In the genomic region with DNA sequence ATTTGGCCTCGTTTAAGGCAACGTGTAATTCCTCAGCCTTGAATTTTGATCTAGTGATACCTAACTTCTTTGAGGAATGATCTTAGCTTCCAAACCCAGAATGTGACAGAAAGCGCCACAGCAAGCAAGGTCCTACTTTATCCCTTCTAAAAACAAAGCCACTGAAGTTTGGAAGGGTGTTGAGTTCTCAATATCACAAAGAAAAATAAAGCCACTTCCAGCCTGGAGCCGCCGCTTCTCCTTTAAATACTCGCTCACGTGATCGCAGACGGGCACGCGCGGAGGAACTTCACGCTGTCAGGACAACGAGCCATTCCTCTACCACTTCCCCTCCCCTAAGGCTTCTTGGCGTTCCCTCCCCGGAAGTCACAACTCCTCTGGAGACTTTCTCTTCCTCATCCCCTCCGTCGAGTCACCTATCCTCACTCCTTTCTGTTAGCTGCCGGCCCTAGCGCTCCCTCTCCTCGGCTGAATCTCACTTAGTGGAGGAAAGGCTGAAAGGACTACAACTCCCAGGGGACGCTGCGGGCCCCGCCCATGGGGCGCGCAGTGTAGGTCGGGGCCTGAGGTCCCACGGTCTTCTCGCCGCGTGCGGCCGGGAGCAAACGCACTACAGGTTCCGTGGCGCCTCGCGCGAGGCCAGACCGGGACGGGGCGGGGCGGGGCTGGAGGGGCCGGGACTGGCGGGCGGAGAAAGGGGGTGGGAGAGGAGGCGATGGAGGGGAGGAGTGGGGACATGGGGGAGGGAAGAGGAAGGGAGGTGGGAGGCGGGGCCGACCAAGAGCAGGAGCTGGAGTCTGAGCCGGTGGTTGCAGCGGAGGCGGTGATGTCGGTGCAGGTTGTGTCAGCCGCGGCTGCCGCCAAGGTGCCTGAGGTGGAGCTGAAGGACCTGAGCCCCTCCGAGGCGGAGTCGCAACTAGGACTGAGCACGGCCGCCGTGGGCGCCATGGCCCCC, we compare ENCODE assay signal across 1 cellular context.
TF ChIP-seq lines count a peak whose summit lies in the region.

A gene (plus strand): TSS at position 780 of the 955 bp plus-strand sequence.

TF ChIP-seq in HepG2, 621 proteins besides CTCF, POLR2A, EP300 and RAD21 (continued from another document):
- TF ChIP-seq, protein P1, sequence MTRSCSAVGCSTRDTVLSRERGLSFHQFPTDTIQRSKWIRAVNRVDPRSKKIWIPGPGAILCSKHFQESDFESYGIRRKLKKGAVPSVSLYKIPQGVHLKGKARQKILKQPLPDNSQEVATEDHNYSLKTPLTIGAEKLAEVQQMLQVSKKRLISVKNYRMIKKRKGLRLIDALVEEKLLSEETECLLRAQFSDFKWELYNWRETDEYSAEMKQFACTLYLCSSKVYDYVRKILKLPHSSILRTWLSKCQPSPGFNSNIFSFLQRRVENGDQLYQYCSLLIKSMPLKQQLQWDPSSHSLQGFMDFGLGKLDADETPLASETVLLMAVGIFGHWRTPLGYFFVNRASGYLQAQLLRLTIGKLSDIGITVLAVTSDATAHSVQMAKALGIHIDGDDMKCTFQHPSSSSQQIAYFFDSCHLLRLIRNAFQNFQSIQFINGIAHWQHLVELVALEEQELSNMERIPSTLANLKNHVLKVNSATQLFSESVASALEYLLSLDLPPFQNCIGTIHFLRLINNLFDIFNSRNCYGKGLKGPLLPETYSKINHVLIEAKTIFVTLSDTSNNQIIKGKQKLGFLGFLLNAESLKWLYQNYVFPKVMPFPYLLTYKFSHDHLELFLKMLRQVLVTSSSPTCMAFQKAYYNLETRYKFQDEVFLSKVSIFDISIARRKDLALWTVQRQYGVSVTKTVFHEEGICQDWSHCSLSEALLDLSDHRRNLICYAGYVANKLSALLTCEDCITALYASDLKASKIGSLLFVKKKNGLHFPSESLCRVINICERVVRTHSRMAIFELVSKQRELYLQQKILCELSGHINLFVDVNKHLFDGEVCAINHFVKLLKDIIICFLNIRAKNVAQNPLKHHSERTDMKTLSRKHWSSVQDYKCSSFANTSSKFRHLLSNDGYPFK (CRISPR knock-in tag; IDR thresholded peaks at IDR 0.05; ENCODE audit: borderline replicate concordance) = peak; percentile 63; the same call in 1 of the 2 replicates
- TF ChIP-seq GPN1 (CRISPR knock-in tag; IDR thresholded peaks at IDR 0.05; ENCODE audit: borderline replicate concordance) (no peak), ZNF143 (CRISPR knock-in tag; IDR thresholded peaks at IDR 0.05) (peak; percentile 93), ETV5 (CRISPR knock-in tag; IDR thresholded peaks at IDR 0.05; ENCODE audit: borderline replicate concordance) (no peak; the same call in 1 of the 2 replicates), PCBP1 (IDR thresholded peaks at IDR 0.05; ENCODE audit: borderline replicate concordance, low read depth, low read length) (0 out of 2 replicates have a peak, but pooled peaks have one; percentile 64), ZNF562 (CRISPR knock-in tag; IDR thresholded peaks at IDR 0.05; ENCODE audit: borderline replicate concordance) (no peak), ZNF430 (CRISPR knock-in tag; IDR thresholded peaks at IDR 0.05) (peak; percentile 61), PITX1 (CRISPR knock-in tag; IDR thresholded peaks at IDR 0.05) (peak; percentile 34; the same call in 1 of the 2 replicates), MYNN (CRISPR knock-in tag; IDR thresholded peaks at IDR 0.05; ENCODE audit: low read depth) (no peak), CBFB (CRISPR knock-in tag; IDR thresholded peaks at IDR 0.05) (peak; percentile 72; the same call in 1 of the 2 replicates), MIXL1 (CRISPR knock-in tag; IDR thresholded peaks at IDR 0.05) (peak; percentile 23; the same call in 1 of the 2 replicates), ZBTB38 (CRISPR knock-in tag; IDR thresholded peaks at IDR 0.05) (peak; percentile 24; the same call in 1 of the 2 replicates), KMT2A (CRISPR knock-in tag; IDR thresholded peaks at IDR 0.05) (peak; percentile 25)
- TF ChIP-seq, protein P2, sequence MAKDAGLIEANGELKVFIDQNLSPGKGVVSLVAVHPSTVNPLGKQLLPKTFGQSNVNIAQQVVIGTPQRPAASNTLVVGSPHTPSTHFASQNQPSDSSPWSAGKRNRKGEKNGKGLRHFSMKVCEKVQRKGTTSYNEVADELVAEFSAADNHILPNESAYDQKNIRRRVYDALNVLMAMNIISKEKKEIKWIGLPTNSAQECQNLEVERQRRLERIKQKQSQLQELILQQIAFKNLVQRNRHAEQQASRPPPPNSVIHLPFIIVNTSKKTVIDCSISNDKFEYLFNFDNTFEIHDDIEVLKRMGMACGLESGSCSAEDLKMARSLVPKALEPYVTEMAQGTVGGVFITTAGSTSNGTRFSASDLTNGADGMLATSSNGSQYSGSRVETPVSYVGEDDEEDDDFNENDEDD (CRISPR knock-in tag; IDR thresholded peaks at IDR 0.05; ENCODE audit: borderline replicate concordance) = peak; percentile 22; the same call in 1 of the 2 replicates
- TF ChIP-seq, protein P3, sequence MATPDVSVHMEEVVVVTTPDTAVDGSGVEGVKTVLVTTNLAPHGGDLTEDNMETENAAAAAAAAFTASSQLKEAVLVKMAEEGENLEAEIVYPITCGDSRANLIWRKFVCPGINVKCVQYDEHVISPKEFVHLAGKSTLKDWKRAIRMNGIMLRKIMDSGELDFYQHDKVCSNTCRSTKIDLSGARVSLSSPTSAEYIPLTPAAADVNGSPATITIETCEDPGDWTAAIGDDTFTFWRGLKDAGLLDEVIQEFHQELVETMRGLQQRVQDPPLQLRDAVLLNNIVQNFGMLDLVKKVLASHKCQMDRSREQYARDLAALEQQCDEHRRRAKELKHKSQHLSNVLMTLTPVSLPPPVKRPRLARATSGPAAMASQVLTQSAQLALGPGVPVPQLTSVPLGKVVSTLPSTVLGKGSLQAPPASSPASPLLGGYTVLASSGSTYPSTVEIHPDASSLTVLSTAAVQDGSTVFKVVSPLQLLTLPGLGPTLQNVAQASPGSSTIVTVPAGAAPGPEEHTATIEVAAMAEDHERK (CRISPR knock-in tag; IDR thresholded peaks at IDR 0.05; ENCODE audit: low read depth) = 0 out of 2 replicates have a peak, but pooled peaks have one; percentile 28
- TF ChIP-seq, protein P4, sequence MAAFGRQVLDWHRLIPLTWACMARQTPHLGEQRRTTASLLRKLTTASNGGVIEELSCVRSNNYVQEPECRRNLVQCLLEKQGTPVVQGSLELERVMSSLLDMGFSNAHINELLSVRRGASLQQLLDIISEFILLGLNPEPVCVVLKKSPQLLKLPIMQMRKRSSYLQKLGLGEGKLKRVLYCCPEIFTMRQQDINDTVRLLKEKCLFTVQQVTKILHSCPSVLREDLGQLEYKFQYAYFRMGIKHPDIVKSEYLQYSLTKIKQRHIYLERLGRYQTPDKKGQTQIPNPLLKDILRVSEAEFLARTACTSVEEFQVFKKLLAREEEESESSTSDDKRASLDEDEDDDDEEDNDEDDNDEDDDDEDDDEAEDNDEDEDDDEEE (CRISPR knock-in tag; IDR thresholded peaks at IDR 0.05) = 0 out of 2 replicates have a peak, but pooled peaks have one; percentile 68
- TF ChIP-seq, protein P5, sequence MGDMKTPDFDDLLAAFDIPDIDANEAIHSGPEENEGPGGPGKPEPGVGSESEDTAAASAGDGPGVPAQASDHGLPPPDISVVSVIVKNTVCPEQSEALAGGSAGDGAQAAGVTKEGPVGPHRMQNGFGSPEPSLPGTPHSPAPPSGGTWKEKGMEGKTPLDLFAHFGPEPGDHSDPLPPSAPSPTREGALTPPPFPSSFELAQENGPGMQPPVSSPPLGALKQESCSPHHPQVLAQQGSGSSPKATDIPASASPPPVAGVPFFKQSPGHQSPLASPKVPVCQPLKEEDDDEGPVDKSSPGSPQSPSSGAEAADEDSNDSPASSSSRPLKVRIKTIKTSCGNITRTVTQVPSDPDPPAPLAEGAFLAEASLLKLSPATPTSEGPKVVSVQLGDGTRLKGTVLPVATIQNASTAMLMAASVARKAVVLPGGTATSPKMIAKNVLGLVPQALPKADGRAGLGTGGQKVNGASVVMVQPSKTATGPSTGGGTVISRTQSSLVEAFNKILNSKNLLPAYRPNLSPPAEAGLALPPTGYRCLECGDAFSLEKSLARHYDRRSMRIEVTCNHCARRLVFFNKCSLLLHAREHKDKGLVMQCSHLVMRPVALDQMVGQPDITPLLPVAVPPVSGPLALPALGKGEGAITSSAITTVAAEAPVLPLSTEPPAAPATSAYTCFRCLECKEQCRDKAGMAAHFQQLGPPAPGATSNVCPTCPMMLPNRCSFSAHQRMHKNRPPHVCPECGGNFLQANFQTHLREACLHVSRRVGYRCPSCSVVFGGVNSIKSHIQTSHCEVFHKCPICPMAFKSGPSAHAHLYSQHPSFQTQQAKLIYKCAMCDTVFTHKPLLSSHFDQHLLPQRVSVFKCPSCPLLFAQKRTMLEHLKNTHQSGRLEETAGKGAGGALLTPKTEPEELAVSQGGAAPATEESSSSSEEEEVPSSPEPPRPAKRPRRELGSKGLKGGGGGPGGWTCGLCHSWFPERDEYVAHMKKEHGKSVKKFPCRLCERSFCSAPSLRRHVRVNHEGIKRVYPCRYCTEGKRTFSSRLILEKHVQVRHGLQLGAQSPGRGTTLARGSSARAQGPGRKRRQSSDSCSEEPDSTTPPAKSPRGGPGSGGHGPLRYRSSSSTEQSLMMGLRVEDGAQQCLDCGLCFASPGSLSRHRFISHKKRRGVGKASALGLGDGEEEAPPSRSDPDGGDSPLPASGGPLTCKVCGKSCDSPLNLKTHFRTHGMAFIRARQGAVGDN (CRISPR knock-in tag; IDR thresholded peaks at IDR 0.05) = peak; percentile 60
